Comparison of ENCODE assay signal across 2 cellular contexts in genomic region chr2:159246325-159246988, GRCh38.
TF ChIP-seq lines count a peak whose summit lies in the region.

No MANE protein-coding gene starts in this region.

TF ChIP-seq in SK-N-SH, 30 proteins besides CTCF, POLR2A, EP300 and RAD21 (continued from another document):
- TF ChIP-seq TCF12 (IDR thresholded peaks at IDR 0.05) (no peak), NFIC (IDR thresholded peaks at IDR 0.05; ENCODE audit: borderline replicate concordance) (no peak), SMC3 (IDR thresholded peaks at IDR 0.05; ENCODE audit: low read depth, low read length) (no peak), GATA2 (CRISPR knock-in tag; IDR thresholded peaks at IDR 0.05) (no peak), ELF1 (IDR thresholded peaks at IDR 0.05) (no peak), ZBTB33 (IDR thresholded peaks at IDR 0.05; ENCODE audit: borderline replicate concordance, low read depth) (no peak), TAF1 (IDR thresholded peaks at IDR 0.05; ENCODE audit: borderline replicate concordance, low read depth, low read length) (no peak), FOSL2 (IDR thresholded peaks at IDR 0.05; ENCODE audit: borderline replicate concordance, low read depth) (no peak)

TF ChIP-seq in K562, 482 proteins besides CTCF, POLR2A, EP300 and RAD21 (continued from another document and continues in another):
- no peak for TF ChIP-seq ATF4 (CRISPR knock-in tag; IDR thresholded peaks at IDR 0.05)
- TF ChIP-seq THAP7 (CRISPR knock-in tag; IDR thresholded peaks at IDR 0.05), result no peak
- no peak for TF ChIP-seq BCLAF1 (IDR thresholded peaks at IDR 0.05; ENCODE audit: borderline replicate concordance in 1 of 2, control insufficient read depth in 1 of 2, low read depth in 2 of 2, low read length in 1 of 2)
- no peak for TF ChIP-seq TBL1XR1 (IDR thresholded peaks at IDR 0.05; ENCODE audit: low read length in 2 of 2)
- no peak for TF ChIP-seq PHB (CRISPR knock-in tag; IDR thresholded peaks at IDR 0.05)
- peak; percentile 23; the same call in 1 of the 2 replicates for TF ChIP-seq MAFF (IDR thresholded peaks at IDR 0.05; ENCODE audit: low read length)
- TF ChIP-seq SIRT6 (IDR thresholded peaks at IDR 0.05; ENCODE audit: low read depth, low read length), result no peak
- TF ChIP-seq HSF4 (CRISPR knock-in tag; IDR thresholded peaks at IDR 0.05; ENCODE audit: borderline replicate concordance), result no peak
- TF ChIP-seq ARID4B (CRISPR knock-in tag; IDR thresholded peaks at IDR 0.05), result no peak
- no peak for TF ChIP-seq GMEB1 (CRISPR knock-in tag; IDR thresholded peaks at IDR 0.05)
- no peak for TF ChIP-seq SMAD4 (CRISPR knock-in tag; conservative IDR thresholded peaks at IDR 0.05)
- TF ChIP-seq NR2F6 (CRISPR knock-in tag; IDR thresholded peaks at IDR 0.05), result no peak
- TF ChIP-seq ZNF316 (IDR thresholded peaks at IDR 0.05), result peak; percentile 72
- no peak for TF ChIP-seq EGR1 (conservative IDR thresholded peaks at IDR 0.05)
- TF ChIP-seq MYNN (IDR thresholded peaks at IDR 0.05), result no peak
- no peak for TF ChIP-seq MYNN (CRISPR knock-in tag; IDR thresholded peaks at IDR 0.05)
- TF ChIP-seq SRSF7 (optimal IDR thresholded peaks at IDR 0.05; ENCODE audit: low read depth, low read length), result no peak
- no peak for TF ChIP-seq MXD1 (CRISPR knock-in tag; IDR thresholded peaks at IDR 0.05; ENCODE audit: borderline replicate concordance, poor library complexity, severe bottlenecking)
- TF ChIP-seq MCM5 (IDR thresholded peaks at IDR 0.05; ENCODE audit: low read depth), result no peak
- TF ChIP-seq C11orf30 (IDR thresholded peaks at IDR 0.05; ENCODE audit: low read depth), result peak; percentile 52
- TF ChIP-seq ZSCAN32 (CRISPR knock-in tag; IDR thresholded peaks at IDR 0.05), result no peak
- no peak for TF ChIP-seq SMARCE1 (IDR thresholded peaks at IDR 0.05)
- TF ChIP-seq PRDM10 (IDR thresholded peaks at IDR 0.05; ENCODE audit: partially characterized antibody), result no peak
- TF ChIP-seq CBX1 (IDR thresholded peaks at IDR 0.05; ENCODE audit: low read depth), result no peak
- TF ChIP-seq ZBTB12 (CRISPR knock-in tag; IDR thresholded peaks at IDR 0.05), result no peak
- TF ChIP-seq ZNF311 (CRISPR knock-in tag; IDR thresholded peaks at IDR 0.05), result no peak
- 0 out of 2 replicates have a peak, but pooled peaks have one; percentile 26 for TF ChIP-seq ZNF184 (CRISPR knock-in tag; IDR thresholded peaks at IDR 0.05)
- no peak for TF ChIP-seq USF1 (CRISPR knock-in tag; IDR thresholded peaks at IDR 0.05)
- peak; percentile 82 for TF ChIP-seq RBM25 (IDR thresholded peaks at IDR 0.05; ENCODE audit: low read depth, low read length, severe bottlenecking)
- TF ChIP-seq ZEB2 (IDR thresholded peaks at IDR 0.05), result no peak
- TF ChIP-seq ARID2 (IDR thresholded peaks at IDR 0.05), result no peak
- TF ChIP-seq PHTF2 (CRISPR knock-in tag; IDR thresholded peaks at IDR 0.05), result no peak
- no peak for TF ChIP-seq KLF10 (CRISPR knock-in tag; IDR thresholded peaks at IDR 0.05)
- no peak for TF ChIP-seq CEBPZ (IDR thresholded peaks at IDR 0.05; ENCODE audit: borderline replicate concordance, low read depth, low read length)
